Comparison of ENCODE assay signal across 11 cellular contexts in the genomic region with DNA sequence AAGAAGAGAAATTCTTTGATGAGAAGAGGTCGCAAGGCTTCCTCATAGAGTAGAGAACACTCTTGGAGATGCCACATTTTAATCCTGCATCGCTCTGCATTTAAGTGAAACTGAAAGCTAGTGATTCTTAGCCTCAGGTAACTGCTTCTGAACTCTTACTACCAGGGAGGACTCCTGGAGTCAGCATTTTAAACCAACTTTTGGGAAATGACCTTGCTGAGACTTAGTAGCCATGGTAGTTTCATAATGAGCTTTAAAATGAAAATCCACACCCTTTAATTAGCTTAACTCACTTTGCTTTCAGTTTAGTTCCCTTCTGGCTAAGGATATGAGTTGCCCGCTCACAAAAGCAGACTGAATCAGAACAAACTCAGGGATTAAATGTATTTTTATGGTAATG.
A peak's percentile ranks its signal among the peaks of the same experiment; 100 is the strongest.
DNase-seq lines count a peak whose midpoint lies in the region; ATAC-seq, FAIRE-seq and TF ChIP-seq lines count a peak whose summit lies in the region.
"Had no signal": no experiment of that assay in that cellular context is flagged by ENCODE, and none has a peak within 500 bp of the region (broad histone marks: within the 10 kb centered on the region; RNA-seq: fewer than 3 reads in every experiment).

No MANE protein-coding gene starts in this region.

- no peaks in the 10 kb centered on the region for H3K27me3 Mint-ChIP-seq in activated naive CD8-positive, alpha-beta T cell treated with anti-CD3 and anti-CD28 coated beads, Interleukin-2, amount 50 U/mL, for 24 hours

- 92 to 99% methylated on average over 3 of the region's 3 CpGs for WGBS in pancreas, 2 donors

- H3K4me1 Mint-ChIP-seq in activated naive CD8-positive, alpha-beta T cell treated with anti-CD3 and anti-CD28 coated beads, Interleukin-2, amount 50 U/mL, for 24 hours: peaks cover 12% of the 10 kb centered on the region

- no peaks in the 10 kb centered on the region for H3K79me2 ChIP-seq in osteoblast (ENCODE audit: insufficient read depth, low read length)

- no peaks in the 10 kb centered on the region for H3K9me3 Mint-ChIP-seq in activated naive CD8-positive, alpha-beta T cell treated with anti-CD3 and anti-CD28 coated beads, Interleukin-2, amount 50 U/mL, for 24 hours

- H3K27me3 ChIP-seq in osteoblast (ENCODE audit: insufficient read depth, low read length) (no peaks in the 10 kb centered on the region), pancreas (no peaks in the 10 kb centered on the region), MG63 (no peaks in the 10 kb centered on the region)

- H2AFZ ChIP-seq in osteoblast (ENCODE audit: low read length): peak overlapping the region; percentile 75

- DNase-seq in GM19239 (ENCODE audit: insufficient read length, low spot score) (no peak), HTR-8/SVneo (ENCODE audit: insufficient read length, low spot score) (no peak), osteoblast (ENCODE audit: insufficient read length, low spot score, missing footprints) (no peak), pancreas (no peak), MG63 (no peak), dedifferentiated amniotic fluid mesenchymal stem cell (ENCODE audit: extremely low spot score) (no peak)
- DNase-seq in activated naive CD8-positive, alpha-beta T cell treated with anti-CD3 and anti-CD28 coated beads, Interleukin-2, amount 50 U/mL, for 24 hours: no peak
- DNase-seq in stimulated activated CD4-positive, alpha-beta T cell treated with anti-CD3 and anti-CD28 coated beads, Interleukin-2, amount 100 ng/mL, for 48 hours: no peak
- DNase-seq: DMS79 treated with DMSO at 0.1 percent for 48 hours; effector CD8-positive, alpha-beta T cell; NCI-H2107 had no signal

- H3K4me3 Mint-ChIP-seq in activated naive CD8-positive, alpha-beta T cell treated with anti-CD3 and anti-CD28 coated beads, Interleukin-2, amount 50 U/mL, for 24 hours: no peak overlapping the region

- no peak overlapping the region for H3K27ac Mint-ChIP-seq in activated naive CD8-positive, alpha-beta T cell treated with anti-CD3 and anti-CD28 coated beads, Interleukin-2, amount 50 U/mL, for 24 hours

- H3K4me1 ChIP-seq in osteoblast (ENCODE audit: insufficient read depth, low read length) (no peaks in the 10 kb centered on the region), pancreas (peaks cover 0 to 7% (median 0%) of the 10 kb centered on the region in 3 donors)

- TF ChIP-seq CTCF in osteoblast (IDR thresholded peaks at IDR 0.05; ENCODE audit: extremely low read depth, low read depth, low read length) (no peak), pancreas (IDR thresholded peaks at IDR 0.05) (no peak)

- H3K27ac ChIP-seq in osteoblast (ENCODE audit: low read depth, low read length): no peak overlapping the region
- H3K27ac ChIP-seq in pancreas: no peak overlapping the region

- ATAC-seq in activated naive CD8-positive, alpha-beta T cell treated with anti-CD3 and anti-CD28 coated beads, Interleukin-2, amount 50 U/mL, for 24 hours: peak; percentile 66
- no peak for ATAC-seq in pancreas

- FAIRE-seq in GM19239 (lab: Jason Lieb, UNC): peak; percentile 69
- peak; percentile 89 for FAIRE-seq in HTR-8/SVneo (lab: Jason Lieb, UNC)
- FAIRE-seq in pancreas (lab: Jason Lieb, UNC): no peak

- no peaks in the 10 kb centered on the region for H4K20me1 ChIP-seq in osteoblast (ENCODE audit: insufficient read depth, low read length)

- no peaks in the 10 kb centered on the region for H3K36me3 Mint-ChIP-seq in activated naive CD8-positive, alpha-beta T cell treated with anti-CD3 and anti-CD28 coated beads, Interleukin-2, amount 50 U/mL, for 24 hours (ENCODE audit: low read depth)

- H3K36me3 ChIP-seq in osteoblast (ENCODE audit: insufficient read depth, low read length): no peaks in the 10 kb centered on the region
- no peaks in the 10 kb centered on the region for H3K36me3 ChIP-seq in pancreas
- H3K36me3 ChIP-seq in MG63: no peaks in the 10 kb centered on the region

- no peaks in the 10 kb centered on the region for H3K9me3 ChIP-seq in osteoblast (ENCODE audit: low read depth, low read length)
- no peaks in the 10 kb centered on the region for H3K9me3 ChIP-seq in pancreas
- H3K9me3 ChIP-seq in MG63: no peaks in the 10 kb centered on the region

- peak overlapping the region; percentile 51 for H3K4me3 ChIP-seq in osteoblast (ENCODE audit: insufficient read depth, low read length)
- no peak overlapping the region for H3K4me3 ChIP-seq in pancreas
- no peak overlapping the region for H3K4me3 ChIP-seq in MG63

- H3K4me2 ChIP-seq in osteoblast (ENCODE audit: insufficient read depth, low read length): peak overlapping the region; percentile 66

- intact Hi-C loops in pancreas (cut with DNase I): no loop called here
